ENCODE assay signal across 27 cellular contexts in genomic region chr4:26489101-26489669, GRCh38. TPM values are rescaled to one million over a fixed set of nuclear protein-coding genes. Genes with fewer than 3 reads are reported as not detected.
DNase-seq lines count a peak whose midpoint lies in the region; TF ChIP-seq lines count a peak whose summit lies in the region.
"Had no signal": no experiment of that assay in that cellular context is flagged by ENCODE, and none has a peak within 500 bp of the region (broad histone marks: within the 10 kb centered on the region; RNA-seq: fewer than 3 reads in every experiment).

No MANE protein-coding gene starts in this region.

- H3K4me1 Mint-ChIP-seq in mesothelial cell of epicardium, result no peaks in the 10 kb centered on the region
- H3K4me1 Mint-ChIP-seq: IgD-negative memory B cell had no signal

- H4K20me1 ChIP-seq in fibroblast of lung (ENCODE audit: control insufficient read depth, extremely low read depth, insufficient read depth, low read length), result no peaks in the 10 kb centered on the region
- H4K20me1 ChIP-seq in osteoblast (ENCODE audit: insufficient read depth, low read length), result no peaks in the 10 kb centered on the region
- H4K20me1 ChIP-seq: BLaER1 had no signal

- intact Hi-C loops in colonic mucosa (cut with DNase I), result no loop called here

- H3K27me3 Mint-ChIP-seq in mesothelial cell of epicardium (ENCODE audit: low read depth), result peaks cover 70% of the 10 kb centered on the region

- H3K9me3 ChIP-seq in MG63 (no peaks in the 10 kb centered on the region), fibroblast of lung (ENCODE audit: control insufficient read depth, insufficient read depth, low read depth, low read length) (no peaks in the 10 kb centered on the region), osteoblast (ENCODE audit: low read depth, low read length) (no peaks in the 10 kb centered on the region), colonic mucosa (no peaks in the 10 kb centered on the region)
- H3K9me3 ChIP-seq: Caco-2 had no signal

- peak overlapping the region; percentile 10 for H3K4me2 ChIP-seq in fibroblast of lung (ENCODE audit: extremely low read depth, insufficient read depth, low read length)
- no peak overlapping the region for H3K4me2 ChIP-seq in osteoblast (ENCODE audit: insufficient read depth, low read length)
- H3K4me2 ChIP-seq: BLaER1 had no signal

- DNase-seq in NCI-H146 (lab: John Stamatoyannopoulos, UW) (peak; percentile 13), NCI-H146 treated with DMSO at 0.1 percent for 48 hours (lab: John Stamatoyannopoulos, UW; ENCODE audit: unreplicated experiment) (no peak), MG63 (no peak), fibroblast of lung (ENCODE audit: low read depth in 2 of 2) (no peak), osteoblast (ENCODE audit: insufficient read length, low spot score, missing footprints) (no peak), mesothelial cell of epicardium (ENCODE audit: low spot score in 2 of 2, unreplicated experiment in 2 of 2) (no peak), NCI-H2107 (lab: John Stamatoyannopoulos, UW) (no peak), colonic mucosa (no peak)
- DNase-seq: ACHN; Caco-2; CD4-positive, alpha-beta T cell; DMS 273 treated with DMSO at 0.1 percent for 48 hours; DMS79 treated with DMSO at 0.1 percent for 48 hours; GOT3; NCI-H1417; NCI-H187 treated with DMSO at 0.1 percent for 48 hours; NCI-H2171; NCI-H345; NCI-H524; NCI-H774; NK-92 treated with Interleukin-12 subunit alpha and Interleukin-12 subunit beta, amount 100 ng/mL, for 24 hours; SIG-M5 had no signal

- H3K79me2 ChIP-seq in fibroblast of lung (ENCODE audit: control insufficient read depth, insufficient read depth, low read length) (no peaks in the 10 kb centered on the region), osteoblast (ENCODE audit: insufficient read depth, low read length) (no peaks in the 10 kb centered on the region)

- H3K27ac ChIP-seq in fibroblast of lung (ENCODE audit: insufficient read depth, low read length) (no peak overlapping the region), osteoblast (ENCODE audit: low read depth, low read length) (no peak overlapping the region), colonic mucosa (no peak overlapping the region)
- H3K27ac ChIP-seq: 22Rv1, BLaER1, RWPE1 had no signal

- H3K4me3 ChIP-seq in MG63 (peak overlapping the region; percentile 47), fibroblast of lung (replicated peaks in 1 of 4; ENCODE audit: control extremely low read depth in 1 of 4, insufficient read depth in 1 of 4, low read depth in 3 of 4, low read length in 4 of 4) (no peak overlapping the region), osteoblast (ENCODE audit: insufficient read depth, low read length) (peak overlapping the region; percentile 4), colonic mucosa (no peak overlapping the region)
- H3K4me3 ChIP-seq: BLaER1, GM12878 had no signal

- H3K36me3 ChIP-seq in MG63 (peaks cover 2% of the 10 kb centered on the region; the same call in 1 of the 2 replicates), fibroblast of lung (ENCODE audit: control insufficient read depth, insufficient read depth, low read length) (no peaks in the 10 kb centered on the region), osteoblast (ENCODE audit: insufficient read depth, low read length) (no peaks in the 10 kb centered on the region), colonic mucosa (no peaks in the 10 kb centered on the region)
- H3K36me3 ChIP-seq: BLaER1 had no signal

- no peak overlapping the region for H3K27ac Mint-ChIP-seq in mesothelial cell of epicardium
- H3K27ac Mint-ChIP-seq: CD4-positive, alpha-beta T cell; IgD-negative memory B cell had no signal

- no peaks in the 10 kb centered on the region for H3K27me3 ChIP-seq in MG63
- peaks cover 9% of the 10 kb centered on the region for H3K27me3 ChIP-seq in fibroblast of lung (ENCODE audit: control insufficient read depth, insufficient read depth, low read length)
- H3K27me3 ChIP-seq in osteoblast (ENCODE audit: insufficient read depth, low read length), result peaks cover 13% of the 10 kb centered on the region
- no peaks in the 10 kb centered on the region for H3K27me3 ChIP-seq in colonic mucosa
- H3K27me3 ChIP-seq: BLaER1 had no signal

- H3K4me1 ChIP-seq in fibroblast of lung (ENCODE audit: control insufficient read depth, extremely low read depth, insufficient read depth, low read length) (no peaks in the 10 kb centered on the region), osteoblast (ENCODE audit: insufficient read depth, low read length) (peaks cover 4% of the 10 kb centered on the region), colonic mucosa (no peaks in the 10 kb centered on the region)
- H3K4me1 ChIP-seq: BLaER1 had no signal

- H3K9ac ChIP-seq in fibroblast of lung (ENCODE audit: insufficient read depth, low read length), result no peak overlapping the region
- no peak overlapping the region for H3K9ac ChIP-seq in colonic mucosa (ENCODE audit: low read depth in 2 of 2, low read length in 2 of 2)
- H3K9ac ChIP-seq: BLaER1 had no signal

- no peaks in the 10 kb centered on the region for H3K9me3 Mint-ChIP-seq in mesothelial cell of epicardium
- H3K9me3 Mint-ChIP-seq: CD4-positive, alpha-beta T cell; IgD-negative memory B cell had no signal

- no peak overlapping the region for H3K4me3 Mint-ChIP-seq in mesothelial cell of epicardium
- H3K4me3 Mint-ChIP-seq: CD4-positive, alpha-beta T cell; IgD-negative memory B cell had no signal

- TF ChIP-seq CTCF in fibroblast of lung (conservative IDR thresholded peaks at IDR 0.05 in 1 of 2, IDR thresholded peaks at IDR 0.05 in 1 of 2; ENCODE audit: low read depth in 1 of 2, low read length in 2 of 2) (no peak), osteoblast (IDR thresholded peaks at IDR 0.05; ENCODE audit: extremely low read depth, low read depth, low read length) (no peak), mesothelial cell of epicardium (IDR thresholded peaks at IDR 0.05; ENCODE audit: unreplicated experiment) (no peak), colonic mucosa (IDR thresholded peaks at IDR 0.05) (no peak)

- no peak overlapping the region for H2AFZ ChIP-seq in fibroblast of lung (ENCODE audit: low read length)
- no peak overlapping the region for H2AFZ ChIP-seq in osteoblast (ENCODE audit: low read length)

- no peaks in the 10 kb centered on the region for H3K36me3 Mint-ChIP-seq in mesothelial cell of epicardium
- H3K36me3 Mint-ChIP-seq: IgD-negative memory B cell had no signal

RNA-seq across cellular contexts. Expression of gene CCKAR, which starts 1.1 kb away (rescaled TPM):
- 16.8 and 28.2 TPM in 2 replicates for total RNA-seq in MG63 (2014; rRNA removed; shearing (Covaris generic); ENCODE audit: low replicate concordance)
- under 0.01 and 0.83 TPM in 2 replicates for total RNA-seq in fibroblast of lung
- polyA plus RNA-seq in fibroblast of lung, result 0.08 and 0.59 TPM in 2 replicates
- polyA plus RNA-seq in fibroblast of lung (2012), result 0.50 TPM in 1 of 2 replicates, not detected in the other
- polyA minus RNA-seq in fibroblast of lung (ENCODE audit: low replicate concordance), result 0.37 and 1.4 TPM in 2 replicates
- 0.59 and 2.5 TPM in 2 replicates for total RNA-seq in osteoblast
- not detected in 3 replicates for total RNA-seq in mesothelial cell of epicardium
- total RNA-seq in colonic mucosa, result not detected
- total RNA-seq: CD4-positive, alpha-beta T cell; GM12878 had no signal
- polyA plus RNA-seq: GM12878, IgD-negative memory B cell had no signal

Comparison
In these comparisons a context has a peak if more than half of its experiments do, and no peak if none do; other contexts are left out.
1. H3K4me3 ChIP-seq: peak in MG63 (single experiment) and osteoblast (single experiment); none in fibroblast of lung (0 of 4) and colonic mucosa (single experiment).